9 cellular contexts compared by ENCODE assay signal in the genomic region with DNA sequence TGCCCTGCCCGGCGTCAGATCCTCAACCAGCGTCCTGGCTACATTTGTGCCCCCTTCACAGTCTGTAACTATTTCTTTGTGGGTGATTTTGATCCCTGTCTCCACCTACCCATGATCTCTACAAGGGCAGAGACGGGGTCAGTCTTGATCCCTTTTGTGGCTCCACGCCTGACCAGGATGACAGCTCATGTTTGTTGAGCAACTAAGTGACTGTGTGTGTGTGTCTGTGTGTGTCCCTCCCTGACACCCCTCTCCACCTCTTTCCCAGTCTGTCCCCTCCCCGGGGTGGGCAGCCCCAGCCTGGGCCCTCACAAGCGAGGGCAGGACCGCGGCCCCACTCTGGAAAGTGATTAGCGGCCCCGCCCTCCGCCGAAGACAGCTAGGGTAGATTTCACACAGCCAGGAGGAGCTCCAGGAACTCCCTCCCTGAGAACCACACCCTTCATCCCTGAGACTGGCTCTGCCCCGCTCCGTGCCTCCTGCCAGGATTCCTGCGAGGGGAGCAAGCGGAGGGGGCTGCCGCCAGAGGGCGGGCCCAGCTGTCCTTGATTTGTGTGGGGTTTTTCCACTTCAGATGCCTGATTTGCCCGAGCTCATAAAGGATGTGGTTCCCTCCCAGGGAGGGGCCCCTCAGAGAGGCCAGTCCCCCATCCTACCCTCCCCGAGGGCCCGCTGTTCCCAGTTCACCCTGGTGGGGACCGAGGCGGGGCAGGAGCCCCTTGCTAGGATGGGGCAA. TPM values are rescaled to one million over a fixed set of nuclear protein-coding genes. Genes with fewer than 3 reads are reported as not detected.
DNase-seq lines count a peak whose midpoint lies in the region; ATAC-seq, FAIRE-seq and TF ChIP-seq lines count a peak whose summit lies in the region.
"Had no signal": no experiment of that assay in that cellular context is flagged by ENCODE, and none has a peak within 500 bp of the region (broad histone marks: within the 10 kb centered on the region; RNA-seq: fewer than 3 reads in every experiment).

No MANE protein-coding gene starts in this region.

- 0 out of 2 replicates have a peak, but pooled peaks cover 11% of the 10 kb centered on the region for H4K20me1 ChIP-seq in K562 (replicated peaks; ENCODE audit: control insufficient read depth, insufficient read depth, low read length)

- no peak overlapping the region for H3K4me3 ChIP-seq in K562
- no peak overlapping the region for H3K4me3 ChIP-seq in mucosa of descending colon

- no peak for TF ChIP-seq EP300 in K562 (IDR thresholded peaks at IDR 0.05; ENCODE audit: low read length)

- in situ Hi-C loops in Caki2 (cut with HindIII; ENCODE audit: low pct_unique_long_range_greater_than_20kb, low sequenced_read_pairs): no loop called here
- in situ Hi-C loops in K562 (cut with MboI): no loop called here

- TF ChIP-seq CTCF in K562 (IDR thresholded peaks at IDR 0.05 in 2 of 3, conservative IDR thresholded peaks at IDR 0.05 in 1 of 3; ENCODE audit: insufficient read depth in 2 of 3, low read depth in 1 of 3, low read length in 3 of 3): peak in 1 of 3 experiments; percentile 18; a peak in 1 of 6 replicates
- TF ChIP-seq CTCF in mucosa of descending colon (IDR thresholded peaks at IDR 0.05): no peak

- no peak overlapping the region for H3K4me2 ChIP-seq in K562 (ENCODE audit: insufficient read depth, low read length)

- CTCF ChIA-PET in K562 (lab: Yijun Ruan, JAX; ENCODE audit: low intra/inter-chr PET ratio): no interaction called here

- H2AFZ ChIP-seq in K562 (ENCODE audit: low read depth, low read length): no peak overlapping the region

- H3K4me1 ChIP-seq in K562 (replicated peaks in 1 of 2; ENCODE audit: control insufficient read depth in 2 of 2, insufficient read depth in 2 of 2, low read length in 2 of 2) (peaks cover 12 to 46% of the 10 kb centered on the region in 2 experiments; a peak in 4 of 5 replicates), mucosa of descending colon (ENCODE audit: low read depth) (peaks cover 9% of the 10 kb centered on the region)

- H3K27ac ChIP-seq in K562 (ENCODE audit: extremely low read depth, low read depth, low read length): no peak overlapping the region

- 8% methylated on average over 21 of the region's 24 CpGs for WGBS in K562 (ENCODE audit: insufficient coverage, low coverage, missing lambda C conversion rate)

- TF ChIP-seq RAD21 in K562 (CRISPR knock-in tag; conservative IDR thresholded peaks at IDR 0.05 in 1 of 2, IDR thresholded peaks at IDR 0.05 in 1 of 2): no peak

- ATAC-seq in K562: peak; percentile 63
- ATAC-seq in mucosa of descending colon: peak; percentile 86
- no peak for ATAC-seq in HG03280 (IDR thresholded peaks at IDR 0.05; ENCODE audit: unreplicated experiment)
- ATAC-seq in HG03571 (IDR thresholded peaks at IDR 0.05; ENCODE audit: unreplicated experiment): no peak

- POLR2A ChIA-PET in K562 (lab: Yijun Ruan, JAX): interaction anchor here (0.8 to 1.2 kb wide), 4 partner anchors 21 to 149 kb away, joined by 3 to 5 read pairs (median 4); a partner anchor contains a TSS

- DNase-seq in Caki2 (ENCODE audit: low read depth) (peak; percentile 93), HuH-7 (ENCODE audit: low spot score) (peak; percentile 78), K562 (ENCODE audit: extremely low read depth in 1 of 4, low spot score in 3 of 4) (peak in 3 of 4 experiments; percentile 56 to 75 (median 69)), mucosa of descending colon (peak; percentile 67 to 79 (median 73)), NK-92 (lab: John Stamatoyannopoulos, UW; ENCODE audit: unreplicated experiment) (no peak), midbrain (lab: John Stamatoyannopoulos, UW) (no peak)
- DNase-seq: hypothalamus had no signal

- FAIRE-seq in K562 (lab: Jason Lieb, UNC): no peak

- no peaks in the 10 kb centered on the region for H3K9me1 ChIP-seq in K562 (ENCODE audit: control insufficient read depth, insufficient read depth, low read length)

- intact Hi-C loops in K562 (cut with micrococcal nuclease) (no loop called here), mucosa of descending colon (cut with DNase I, micrococcal nuclease) (loop anchor here in 1 of 2 donors (10.0 kb wide), 1 partner anchor 59 kb away; no protein-coding TSS in a partner anchor)

- no peaks in the 10 kb centered on the region for H3K36me3 ChIP-seq in K562 (ENCODE audit: control insufficient read depth, insufficient read depth, low read length)
- H3K36me3 ChIP-seq in mucosa of descending colon (ENCODE audit: low read depth): no peaks in the 10 kb centered on the region

- no peaks in the 10 kb centered on the region for H3K79me2 ChIP-seq in K562 (ENCODE audit: control insufficient read depth, insufficient read depth, low read length)

- H3K9me3 ChIP-seq in K562 (replicated peaks; ENCODE audit: control insufficient read depth, insufficient read depth, low read depth, low read length) (no peaks in the 10 kb centered on the region), mucosa of descending colon (no peaks in the 10 kb centered on the region)

- H3K27me3 ChIP-seq in K562 (ENCODE audit: control insufficient read depth in 2 of 2, insufficient read depth in 2 of 2, low read length in 2 of 2): peaks cover 7 to 18% of the 10 kb centered on the region in 2 experiments; a peak in 3 of 5 replicates

- H3K9ac ChIP-seq in K562 (ENCODE audit: insufficient read depth in 1 of 2, low read depth in 2 of 2, low read length in 2 of 2): peak overlapping the region in 1 of 2 experiments; percentile 81; a peak in 2 of 4 replicates

- BruUV-seq in K562 (replicated peaks; lab: Mats Ljungman, UMichigan): no TSS peak

- TF ChIP-seq POLR2A in K562 (conservative IDR thresholded peaks at IDR 0.05): no peak

RNA-seq across cellular contexts. Expression of a gene that starts 5.3 kb away (rescaled TPM):
- total RNA-seq in Caki2 (2014; rRNA removed; shearing (Covaris generic); ENCODE audit: low replicate concordance): not detected in 2 replicates
- not detected in 2 replicates for total RNA-seq in K562 (2011; cell fraction: chromatin; rRNA removed; ENCODE audit: low replicate concordance)
- not detected in 2 replicates for total RNA-seq in K562 (2011; cell fraction: nucleolus; rRNA removed)
- total RNA-seq in K562 (2011; cell fraction: nucleoplasm; rRNA removed): not detected in 2 replicates
- total RNA-seq in K562 (2014; rRNA removed) (not detected in 2 replicates), K562 (2014; rRNA removed; fragmentation: Illumina TruSeq; extraction: Trizol) (not detected in 2 replicates), K562 (2015; rRNA removed; fragmentation: Illumina TruSeq; extraction: Trizol) (not detected in 2 replicates), K562 (2021) (not detected in 2 replicates), mucosa of descending colon (1 to 10 TPM; 2.5 to 3.1 (median 2.6) TPM)
- polyA plus RNA-seq in K562 (2011; rRNA removed) (not detected in 2 replicates), K562 (2014; fragmentation: Illumina TruSeq; extraction: Trizol) (not detected in 2 replicates), K562 (2014; fragmentation: Nextera tagmentation; extraction: Ambion mirVana) (not detected), K562 (2014; rRNA removed) (not detected in 2 replicates)
- polyA plus RNA-seq in K562 (2011; cell fraction: cytosol; rRNA removed): not detected in 2 replicates
- not detected in 2 replicates for polyA plus RNA-seq in K562 (2011; cell fraction: nucleus; rRNA removed)
- not detected in 2 replicates for polyA plus RNA-seq in K562 (2012)
- polyA minus RNA-seq in K562 (2011; rRNA and poly(A)+ RNA removed): not detected in 2 replicates
- not detected in 2 replicates for polyA minus RNA-seq in K562 (2011; cell fraction: cytosol; rRNA and poly(A)+ RNA removed)
- polyA minus RNA-seq in K562 (2011; cell fraction: nucleus; rRNA and poly(A)+ RNA removed): not detected in 2 replicates

RNA-seq across cellular contexts. Expression of a gene that starts 19.5 kb away (rescaled TPM):
- total RNA-seq in Caki2 (2014; rRNA removed; shearing (Covaris generic); ENCODE audit: low replicate concordance): 275 and 288 TPM in 2 replicates
- total RNA-seq in K562 (2011; cell fraction: chromatin; rRNA removed; ENCODE audit: low replicate concordance): 12.4 and 30.9 TPM in 2 replicates
- 33.7 and 34.3 TPM in 2 replicates for total RNA-seq in K562 (2011; cell fraction: nucleolus; rRNA removed)
- total RNA-seq in K562 (2011; cell fraction: nucleoplasm; rRNA removed): 21.2 and 21.5 TPM in 2 replicates
- 21.3 and 24.6 TPM in 2 replicates for total RNA-seq in K562 (2014; rRNA removed)
- 7.6 and 10.0 TPM in 2 replicates for total RNA-seq in K562 (2014; rRNA removed; fragmentation: Illumina TruSeq; extraction: Trizol)
- 22.6 and 25.7 TPM in 2 replicates for total RNA-seq in K562 (2015; rRNA removed; fragmentation: Illumina TruSeq; extraction: Trizol)
- 28.6 and 29.5 TPM in 2 replicates for total RNA-seq in K562 (2021)
- polyA plus RNA-seq in K562 (2011; rRNA removed): 33.7 and 38.5 TPM in 2 replicates
- polyA plus RNA-seq in K562 (2011; cell fraction: cytosol; rRNA removed): 47.8 and 79.5 TPM in 2 replicates
- polyA plus RNA-seq in K562 (2011; cell fraction: nucleus; rRNA removed): 23.0 and 23.2 TPM in 2 replicates
- 41.0 and 47.9 TPM in 2 replicates for polyA plus RNA-seq in K562 (2012)
- 30.7 and 32.4 TPM in 2 replicates for polyA plus RNA-seq in K562 (2014; fragmentation: Illumina TruSeq; extraction: Trizol)
- polyA plus RNA-seq in K562 (2014; fragmentation: Nextera tagmentation; extraction: Ambion mirVana): 10 to 100 TPM in 1 of 2 experiments, 1 to 10 TPM in 1; 5.4 to 15.3 TPM
- 31.8 and 39.6 TPM in 2 replicates for polyA plus RNA-seq in K562 (2014; rRNA removed)
- polyA minus RNA-seq in K562 (2011; rRNA and poly(A)+ RNA removed): 18.6 and 23.6 TPM in 2 replicates
- 15.5 and 22.4 TPM in 2 replicates for polyA minus RNA-seq in K562 (2011; cell fraction: cytosol; rRNA and poly(A)+ RNA removed)
- polyA minus RNA-seq in K562 (2011; cell fraction: nucleus; rRNA and poly(A)+ RNA removed): 13.5 and 23.2 TPM in 2 replicates
- total RNA-seq in mucosa of descending colon: 10 to 100 TPM; 34.8 to 46.3 (median 40.5) TPM

RNA-seq across cellular contexts. Expression of a gene that starts 31.0 kb away (rescaled TPM):
- not detected in 2 replicates for total RNA-seq in Caki2 (2014; rRNA removed; shearing (Covaris generic); ENCODE audit: low replicate concordance)
- 0.58 TPM in 1 of 2 replicates, not detected in the other for total RNA-seq in K562 (2011; cell fraction: chromatin; rRNA removed; ENCODE audit: low replicate concordance)
- 1.6 and 1.8 TPM in 2 replicates for total RNA-seq in K562 (2011; cell fraction: nucleolus; rRNA removed)
- total RNA-seq in K562 (2011; cell fraction: nucleoplasm; rRNA removed): 1.4 TPM in 1 of 2 replicates, not detected in the other
- total RNA-seq in K562 (2014; rRNA removed) (0.33 TPM in 1 of 2 replicates, not detected in the other), K562 (2014; rRNA removed; fragmentation: Illumina TruSeq; extraction: Trizol) (0.58 and 0.64 TPM in 2 replicates), K562 (2015; rRNA removed; fragmentation: Illumina TruSeq; extraction: Trizol) (0.38 and 0.51 TPM in 2 replicates), K562 (2021) (0.58 and 0.86 TPM in 2 replicates), mucosa of descending colon (not detected)
- polyA plus RNA-seq in K562 (2011; rRNA removed) (0.09 and 0.11 TPM in 2 replicates), K562 (2014; fragmentation: Illumina TruSeq; extraction: Trizol) (0.10 TPM in 1 of 2 replicates, not detected in the other), K562 (2014; fragmentation: Nextera tagmentation; extraction: Ambion mirVana) (under 1 TPM; 0.04 TPM), K562 (2014; rRNA removed) (0.08 TPM in 1 of 2 replicates, not detected in the other)
- 0.03 TPM in 1 of 2 replicates, not detected in the other for polyA plus RNA-seq in K562 (2011; cell fraction: cytosol; rRNA removed)
- 0.64 and 0.84 TPM in 2 replicates for polyA plus RNA-seq in K562 (2011; cell fraction: nucleus; rRNA removed)
- polyA plus RNA-seq in K562 (2012): 0.13 and 0.24 TPM in 2 replicates
- 0.49 and 0.60 TPM in 2 replicates for polyA minus RNA-seq in K562 (2011; rRNA and poly(A)+ RNA removed)
- polyA minus RNA-seq in K562 (2011; cell fraction: cytosol; rRNA and poly(A)+ RNA removed): not detected in 2 replicates
- polyA minus RNA-seq in K562 (2011; cell fraction: nucleus; rRNA and poly(A)+ RNA removed): 1.8 and 1.9 TPM in 2 replicates

RNA-seq across cellular contexts. Expression of a gene that starts 35.9 kb away (rescaled TPM):
- 527 and 683 TPM in 2 replicates for total RNA-seq in Caki2 (2014; rRNA removed; shearing (Covaris generic); ENCODE audit: low replicate concordance)
- 23.1 and 36.2 TPM in 2 replicates for total RNA-seq in K562 (2011; cell fraction: chromatin; rRNA removed; ENCODE audit: low replicate concordance)
- 30.7 and 34.7 TPM in 2 replicates for total RNA-seq in K562 (2011; cell fraction: nucleolus; rRNA removed)
- total RNA-seq in K562 (2011; cell fraction: nucleoplasm; rRNA removed): 29.8 and 36.9 TPM in 2 replicates
- total RNA-seq in K562 (2014; rRNA removed) (527 and 595 TPM in 2 replicates), K562 (2014; rRNA removed; fragmentation: Illumina TruSeq; extraction: Trizol) (134 and 149 TPM in 2 replicates), K562 (2015; rRNA removed; fragmentation: Illumina TruSeq; extraction: Trizol) (228 and 241 TPM in 2 replicates), K562 (2021) (239 and 265 TPM in 2 replicates), mucosa of descending colon (100 to 1,000 TPM; 204 to 212 (median 210) TPM)
- polyA plus RNA-seq in K562 (2011; rRNA removed) (69.3 and 98.6 TPM in 2 replicates), K562 (2014; fragmentation: Illumina TruSeq; extraction: Trizol) (161 and 217 TPM in 2 replicates), K562 (2014; fragmentation: Nextera tagmentation; extraction: Ambion mirVana) (100 to 1,000 TPM in 1 of 2 experiments, 10 to 100 TPM in 1; 81.5 to 101 TPM), K562 (2014; rRNA removed) (294 and 372 TPM in 2 replicates)
- polyA plus RNA-seq in K562 (2011; cell fraction: cytosol; rRNA removed): 131 and 284 TPM in 2 replicates
- 120 and 169 TPM in 2 replicates for polyA plus RNA-seq in K562 (2011; cell fraction: nucleus; rRNA removed)
- polyA plus RNA-seq in K562 (2012): 158 and 278 TPM in 2 replicates
- polyA minus RNA-seq in K562 (2011; rRNA and poly(A)+ RNA removed): 104 and 114 TPM in 2 replicates
- 172 and 191 TPM in 2 replicates for polyA minus RNA-seq in K562 (2011; cell fraction: cytosol; rRNA and poly(A)+ RNA removed)
- 14.4 and 25.9 TPM in 2 replicates for polyA minus RNA-seq in K562 (2011; cell fraction: nucleus; rRNA and poly(A)+ RNA removed)

RNA-seq across cellular contexts. Expression of a gene that starts 41.2 kb away (rescaled TPM):
- 7,960 and 10,766 TPM in 2 replicates for total RNA-seq in Caki2 (2014; rRNA removed; shearing (Covaris generic); ENCODE audit: low replicate concordance)
- 390 and 1,103 TPM in 2 replicates for total RNA-seq in K562 (2011; cell fraction: chromatin; rRNA removed; ENCODE audit: low replicate concordance)
- 1,659 and 1,855 TPM in 2 replicates for total RNA-seq in K562 (2011; cell fraction: nucleolus; rRNA removed)
- total RNA-seq in K562 (2011; cell fraction: nucleoplasm; rRNA removed): 1,433 and 3,279 TPM in 2 replicates
- total RNA-seq in K562 (2014; rRNA removed) (4,179 and 5,605 TPM in 2 replicates), K562 (2014; rRNA removed; fragmentation: Illumina TruSeq; extraction: Trizol) (1,866 and 2,148 TPM in 2 replicates), K562 (2015; rRNA removed; fragmentation: Illumina TruSeq; extraction: Trizol) (3,793 and 3,917 TPM in 2 replicates), K562 (2021) (4,794 and 4,832 TPM in 2 replicates), mucosa of descending colon (1,000 to 10,000 TPM; 1,284 to 2,138 (median 1,849) TPM)
- polyA plus RNA-seq in K562 (2011; rRNA removed) (4,170 and 6,521 TPM in 2 replicates), K562 (2014; fragmentation: Illumina TruSeq; extraction: Trizol) (3,709 and 6,295 TPM in 2 replicates), K562 (2014; fragmentation: Nextera tagmentation; extraction: Ambion mirVana) (1,000 to 10,000 TPM in 1 of 2 experiments, 100 to 1,000 TPM in 1; 834 to 1,305 TPM), K562 (2014; rRNA removed) (4,774 and 5,288 TPM in 2 replicates)
- polyA plus RNA-seq in K562 (2011; cell fraction: cytosol; rRNA removed): 12,880 and 20,303 TPM in 2 replicates
- 3,908 and 4,185 TPM in 2 replicates for polyA plus RNA-seq in K562 (2011; cell fraction: nucleus; rRNA removed)
- polyA plus RNA-seq in K562 (2012): 4,897 and 8,104 TPM in 2 replicates
- 2,028 and 2,480 TPM in 2 replicates for polyA minus RNA-seq in K562 (2011; rRNA and poly(A)+ RNA removed)
- polyA minus RNA-seq in K562 (2011; cell fraction: cytosol; rRNA and poly(A)+ RNA removed): 3,586 and 4,552 TPM in 2 replicates
- polyA minus RNA-seq in K562 (2011; cell fraction: nucleus; rRNA and poly(A)+ RNA removed): 605 and 1,049 TPM in 2 replicates

Comparison
In these comparisons a context has a peak if more than half of its experiments do, and no peak if none do; other contexts are left out.
1. DNase-seq: peak in Caki2 (single experiment), HuH-7 (single experiment), K562 (3 of 4) and mucosa of descending colon (3 of 3); none in NK-92 (single experiment) and midbrain (single experiment).
2. ATAC-seq: peak in K562 (single experiment) and mucosa of descending colon (single experiment); none in HG03280 (single experiment) and HG03571 (single experiment).